In genomic region chrX:320126-320783, GRCh38 we compare ENCODE assay signal across 8 cellular contexts. TPM values are rescaled to one million over a fixed set of nuclear protein-coding genes. Genes with fewer than 3 reads are reported as not detected.
A peak's percentile ranks its signal among the peaks of the same experiment; 100 is the strongest.
DNase-seq lines count a peak whose midpoint lies in the region; ATAC-seq and TF ChIP-seq lines count a peak whose summit lies in the region.

No MANE protein-coding gene starts in this region.

- no peaks in the 10 kb centered on the region for H3K27me3 ChIP-seq in BE2C
- H3K27me3 ChIP-seq in OCI-LY3 (ENCODE audit: low read depth, low read length): no peaks in the 10 kb centered on the region
- no peaks in the 10 kb centered on the region for H3K27me3 ChIP-seq in endodermal cell (ENCODE audit: control insufficient read depth, insufficient read depth, low read length, poor library complexity, severe bottlenecking)

- no peaks in the 10 kb centered on the region for H3K4me1 ChIP-seq in BE2C
- peaks cover 20% of the 10 kb centered on the region for H3K4me1 ChIP-seq in OCI-LY3 (ENCODE audit: low read length)
- H3K4me1 ChIP-seq in endodermal cell (ENCODE audit: control insufficient read depth, insufficient read depth, low read length): no peaks in the 10 kb centered on the region

- peaks cover 12% of the 10 kb centered on the region for H4K20me1 ChIP-seq in OCI-LY3 (ENCODE audit: insufficient read depth, low read length)

- H3K79me2 ChIP-seq in OCI-LY3 (ENCODE audit: low read length): peaks cover 30% of the 10 kb centered on the region

- DNase-seq in BE2C (no peak), endodermal cell (no peak), COLO668 (lab: John Stamatoyannopoulos, UW; ENCODE audit: unreplicated experiment) (no peak), OCI-M2 (lab: John Stamatoyannopoulos, UW; ENCODE audit: unreplicated experiment) (no peak), NCI-H146 (lab: John Stamatoyannopoulos, UW) (no peak)
- DNase-seq in natural killer cell treated with Interleukin-12 subunit alpha and Interleukin-12 subunit beta and Interleukin-15 and Interleukin-18, amount 100 ng/mL, for 72 hours (ENCODE audit: low spot score): no peak

- H2AFZ ChIP-seq in OCI-LY3 (ENCODE audit: low read depth, low read length): no peak overlapping the region

- peak overlapping the region; percentile 89 for H3K4me2 ChIP-seq in OCI-LY3 (ENCODE audit: low read length)

- H3K36me3 ChIP-seq in BE2C (peaks cover 6% of the 10 kb centered on the region), OCI-LY3 (replicated peaks; ENCODE audit: low read depth, low read length) (peaks cover 14% of the 10 kb centered on the region), endodermal cell (ENCODE audit: control insufficient read depth, insufficient read depth, low read length) (peaks cover 11% of the 10 kb centered on the region)

- peak overlapping the region; percentile 83 for H3K4me3 Mint-ChIP-seq in endodermal cell
- peak overlapping the region; percentile 82 for H3K4me3 Mint-ChIP-seq in natural killer cell treated with Interleukin-12 subunit alpha and Interleukin-12 subunit beta and Interleukin-15 and Interleukin-18, amount 100 ng/mL, for 72 hours

- no peaks in the 10 kb centered on the region for H3K27me3 Mint-ChIP-seq in endodermal cell (ENCODE audit: insufficient read depth)
- peaks cover 0 to 2% of the 10 kb centered on the region in 2 donors for H3K27me3 Mint-ChIP-seq in natural killer cell treated with Interleukin-12 subunit alpha and Interleukin-12 subunit beta and Interleukin-15 and Interleukin-18, amount 100 ng/mL, for 72 hours

- peaks cover 5% of the 10 kb centered on the region for H3K4me1 Mint-ChIP-seq in endodermal cell
- H3K4me1 Mint-ChIP-seq in natural killer cell treated with Interleukin-12 subunit alpha and Interleukin-12 subunit beta and Interleukin-15 and Interleukin-18, amount 100 ng/mL, for 72 hours (ENCODE audit: low read depth in 2 of 2): peaks cover 13 to 24% of the 10 kb centered on the region in 2 donors

- H3K9me3 Mint-ChIP-seq in endodermal cell: peaks cover 2% of the 10 kb centered on the region
- H3K9me3 Mint-ChIP-seq in natural killer cell treated with Interleukin-12 subunit alpha and Interleukin-12 subunit beta and Interleukin-15 and Interleukin-18, amount 100 ng/mL, for 72 hours: no peaks in the 10 kb centered on the region

- H3K4me3 ChIP-seq in BE2C (ENCODE audit: low read depth, low read length): peak overlapping the region; percentile 72
- peak overlapping the region; percentile 95 for H3K4me3 ChIP-seq in OCI-LY3 (ENCODE audit: low read length)
- H3K4me3 ChIP-seq in endodermal cell (ENCODE audit: low read length): peak overlapping the region; percentile 83

- WGBS in endodermal cell (ENCODE audit: insufficient coverage in 1 of 2, insufficient read length in 1 of 2), 2 experiments: 22 to 27% methylated on average over 13 to 24 of the region's 24 CpGs

- no peak for ATAC-seq in natural killer cell treated with Interleukin-12 subunit alpha and Interleukin-12 subunit beta and Interleukin-15 and Interleukin-18, amount 100 ng/mL, for 72 hours
- no peak for ATAC-seq in GM19467 (IDR thresholded peaks at IDR 0.05; ENCODE audit: unreplicated experiment)

- TF ChIP-seq CTCF in BE2C (IDR thresholded peaks at IDR 0.05; ENCODE audit: low read depth, low read length) (no peak), OCI-LY3 (IDR thresholded peaks at IDR 0.05; ENCODE audit: low read depth, low read length) (no peak), endodermal cell (conservative IDR thresholded peaks at IDR 0.05) (no peak)

- H3K27ac Mint-ChIP-seq in endodermal cell: peak overlapping the region; percentile 93
- peak overlapping the region; percentile 72 to 85 for H3K27ac Mint-ChIP-seq in natural killer cell treated with Interleukin-12 subunit alpha and Interleukin-12 subunit beta and Interleukin-15 and Interleukin-18, amount 100 ng/mL, for 72 hours

- H3K9ac ChIP-seq in OCI-LY3 (ENCODE audit: low read length) (peak overlapping the region; percentile 98), endodermal cell (ENCODE audit: extremely low read depth, low read length, poor library complexity, severe bottlenecking) (peak overlapping the region; percentile 95)

- peaks cover 2% of the 10 kb centered on the region for H3K36me3 Mint-ChIP-seq in endodermal cell (ENCODE audit: low read depth)
- no peaks in the 10 kb centered on the region for H3K36me3 Mint-ChIP-seq in natural killer cell treated with Interleukin-12 subunit alpha and Interleukin-12 subunit beta and Interleukin-15 and Interleukin-18, amount 100 ng/mL, for 72 hours

- H3K9me3 ChIP-seq in BE2C (no peaks in the 10 kb centered on the region), OCI-LY3 (ENCODE audit: insufficient read depth, low read length) (no peaks in the 10 kb centered on the region), endodermal cell (ENCODE audit: control insufficient read depth, low read length) (no peaks in the 10 kb centered on the region)

- H3K27ac ChIP-seq in OCI-LY3 (ENCODE audit: low read length) (no peak overlapping the region), endodermal cell (ENCODE audit: low read depth, low read length) (no peak overlapping the region)

RNA-seq across cellular contexts. Expression of gene GTPBP6, which starts 1.7 kb away (rescaled TPM):
- 69.9 TPM for polyA plus RNA-seq in BE2C (2012; ENCODE audit: insufficient read depth, insufficient read length, low read depth)
- total RNA-seq in endodermal cell: 10 to 100 TPM; 58.8 to 61.0 TPM
- 48.2 TPM for polyA plus RNA-seq in endodermal cell (2013, experiment 1 of 2)
- polyA plus RNA-seq in endodermal cell (2013, experiment 2 of 2): 45.2 TPM
- total RNA-seq in natural killer cell treated with Interleukin-12 subunit alpha and Interleukin-12 subunit beta and Interleukin-15 and Interleukin-18, amount 100 ng/mL, for 72 hours: 10 to 100 TPM; 45.8 to 69.6 TPM

RNA-seq across cellular contexts. Expression of gene PLCXD1, which starts 39.1 kb away (rescaled TPM):
- 19.4 TPM for polyA plus RNA-seq in BE2C (2012; ENCODE audit: insufficient read depth, insufficient read length, low read depth)
- 10 to 100 TPM; 70.3 to 96.9 TPM for total RNA-seq in endodermal cell
- polyA plus RNA-seq in endodermal cell (2013, experiment 1 of 2): 63.9 TPM
- 64.7 TPM for polyA plus RNA-seq in endodermal cell (2013, experiment 2 of 2)
- total RNA-seq in natural killer cell treated with Interleukin-12 subunit alpha and Interleukin-12 subunit beta and Interleukin-15 and Interleukin-18, amount 100 ng/mL, for 72 hours: 10 to 100 TPM; 18.3 to 61.7 TPM
